Comparison of ENCODE assay signal across 8 cellular contexts in the genomic region with DNA sequence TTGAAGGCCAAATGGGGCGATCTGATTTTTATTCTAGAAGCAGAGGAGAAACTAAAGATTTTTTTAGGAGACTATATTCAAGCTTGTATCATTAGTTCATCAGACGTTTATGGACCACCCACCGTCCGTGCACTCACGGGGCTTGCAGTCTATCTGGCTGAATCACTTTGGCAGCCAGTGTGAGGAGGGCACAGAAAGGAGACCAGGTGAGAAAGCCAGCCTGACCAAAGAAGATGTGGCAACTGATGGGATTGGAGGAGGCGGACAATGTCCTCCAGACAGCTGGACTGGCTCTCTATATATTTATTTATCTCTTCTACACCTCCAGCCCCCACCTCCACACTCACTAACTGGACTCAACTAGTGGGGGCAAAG. TPM values are rescaled to one million over a fixed set of nuclear protein-coding genes. Genes with fewer than 3 reads are reported as not detected.
DNase-seq lines count a peak whose midpoint lies in the region; ATAC-seq, FAIRE-seq and TF ChIP-seq lines count a peak whose summit lies in the region.

No MANE protein-coding gene starts in this region.

- intact Hi-C loops in spleen (cut with DNase I; ENCODE audit: low total_unique reads), result no loop called here

- no peak overlapping the region for H2BK12ac ChIP-seq in H9 (ENCODE audit: insufficient read length, low read depth, low read length)

- H2AFZ ChIP-seq in H9 (ENCODE audit: low read length) (no peak overlapping the region), hepatocyte (peak overlapping the region; percentile 84)

- no peak overlapping the region for H2BK15ac ChIP-seq in H9 (ENCODE audit: low read depth, low read length)

- no peak overlapping the region for H3K4ac ChIP-seq in H9 (ENCODE audit: low read depth, low read length)

- DNase-seq in H9 (no peak), hepatocyte (ENCODE audit: low spot score) (no peak), spleen (no peak), NCI-H524 treated with DMSO at 0.1 percent for 48 hours (lab: John Stamatoyannopoulos, UW) (no peak), DMS79 (lab: John Stamatoyannopoulos, UW) (no peak), frontal cortex (ENCODE audit: low spot score in 2 of 2) (no peak)

- no peaks in the 10 kb centered on the region for H3K79me1 ChIP-seq in H9 (ENCODE audit: insufficient read depth, low read depth, low read length, poor library complexity, severe bottlenecking)

- H3K36me3 ChIP-seq in hepatocyte (replicated peaks; ENCODE audit: insufficient read depth, low read depth) (no peaks in the 10 kb centered on the region), spleen (peaks cover 6 to 34% (median 17%) of the 10 kb centered on the region in 6 donors)

- H3K14ac ChIP-seq in H9 (ENCODE audit: insufficient read depth, low read length), result no peak overlapping the region

- H3K27me3 ChIP-seq in H9 (ENCODE audit: insufficient read depth, low read length) (no peaks in the 10 kb centered on the region), hepatocyte (no peaks in the 10 kb centered on the region), spleen (replicated peaks in 1 of 7) (no peaks in the 10 kb centered on the region)

- no peaks in the 10 kb centered on the region; the same call in 1 of the 2 replicates for H3K79me2 ChIP-seq in H9 (ENCODE audit: insufficient read depth, low read length)
- H3K79me2 ChIP-seq in hepatocyte, result peaks cover 43% of the 10 kb centered on the region

- no peaks in the 10 kb centered on the region for H3K9me2 ChIP-seq in hepatocyte (replicated peaks; ENCODE audit: insufficient read depth)

- peak overlapping the region; percentile 2 to 96 (median 44); a peak in 6 of 7 replicates for H3K27ac Mint-ChIP-seq in H9

- H3K23me2 ChIP-seq in H9 (ENCODE audit: insufficient read length, low read depth, low read length, poor library complexity, severe bottlenecking), result peaks cover 15% of the 10 kb centered on the region

- ATAC-seq in HG03342 (IDR thresholded peaks at IDR 0.05; ENCODE audit: unreplicated experiment), result no peak

- H3K27ac ChIP-seq in H9 (ENCODE audit: insufficient read length, low read depth, low read length) (no peak overlapping the region), VCaP (peak overlapping the region; percentile 91), hepatocyte (peak overlapping the region; percentile 99), spleen (peak overlapping the region; percentile 92 to 99 (median 98))

- no peak overlapping the region for H3T11ph ChIP-seq in H9 (ENCODE audit: low read length)

- peak overlapping the region; percentile 55 for H3K9ac ChIP-seq in H9 (ENCODE audit: extremely low read depth, insufficient read length, low read length)

- no peaks in the 10 kb centered on the region for H3K27me3 Mint-ChIP-seq in H9 (ENCODE audit: low read depth)

- peaks cover 23 to 36% of the 10 kb centered on the region in 2 experiments for H3K4me1 Mint-ChIP-seq in H9

- peaks cover 13 to 17% (median 17%) of the 10 kb centered on the region in 3 experiments; a peak in 6 of 7 replicates for H3K36me3 Mint-ChIP-seq in H9 (ENCODE audit: insufficient read depth in 1 of 3, low read depth in 3 of 3)

- no peak for TF ChIP-seq POLR2A in spleen (IDR thresholded peaks at IDR 0.05)

- no peak overlapping the region for H2BK5ac ChIP-seq in H9 (ENCODE audit: insufficient read length, low read length)

- no peak overlapping the region for H4K91ac ChIP-seq in H9 (ENCODE audit: insufficient read length, low read depth, low read length)

- TF ChIP-seq CTCF in H9 (conservative IDR thresholded peaks at IDR 0.05) (no peak), VCaP (conservative IDR thresholded peaks at IDR 0.05) (no peak), hepatocyte (IDR thresholded peaks at IDR 0.05; ENCODE audit: poor library complexity) (no peak), spleen (IDR thresholded peaks at IDR 0.05 in 8 of 11, conservative IDR thresholded peaks at IDR 0.05 in 3 of 11) (no peak)

- H2BK120ac ChIP-seq in H9 (ENCODE audit: low read depth, low read length, poor library complexity, severe bottlenecking), result no peak overlapping the region

- no peak overlapping the region for H4K8ac ChIP-seq in H9 (replicated peaks; ENCODE audit: insufficient read length, low read depth, low read length)

- no peaks in the 10 kb centered on the region for H3K9me3 Mint-ChIP-seq in H9

- H3K9me3 ChIP-seq in H9 (ENCODE audit: control insufficient read depth, low read depth, low read length) (no peaks in the 10 kb centered on the region), hepatocyte (ENCODE audit: low read depth) (no peaks in the 10 kb centered on the region), spleen (no peaks in the 10 kb centered on the region)

- no CpG with 5 or more reads among the region's 6 CpGs for WGBS in H9 (ENCODE audit: extremely low coverage, insufficient read length, low lambda C conversion rate)
- 21% methylated on average over 6 of the region's 6 CpGs for WGBS in hepatocyte (ENCODE audit: low lambda C conversion rate, missing lambda C conversion rate)
- WGBS in spleen, 5 donors, result 13 to 18% (median 16%) methylated on average over 6 of the region's 6 CpGs

- no peak overlapping the region for H2AK5ac ChIP-seq in H9 (ENCODE audit: insufficient read length, low read length)

- FAIRE-seq in frontal cortex (lab: Jason Lieb, UNC), result no peak

- H3K23ac ChIP-seq in H9 (ENCODE audit: insufficient read length, low read depth, low read length), result no peak overlapping the region

- no peak overlapping the region for H3K56ac ChIP-seq in H9 (ENCODE audit: insufficient read length, low read depth, low read length)

- H4K5ac ChIP-seq in H9 (ENCODE audit: insufficient read length, low read depth, low read length), result no peak overlapping the region

- H4K20me1 ChIP-seq in H9 (ENCODE audit: control insufficient read depth, insufficient read depth, insufficient read length), result no peaks in the 10 kb centered on the region
- H4K20me1 ChIP-seq in hepatocyte (ENCODE audit: insufficient read depth, poor library complexity, severe bottlenecking), result peaks cover 3% of the 10 kb centered on the region

- no peak overlapping the region for H2BK20ac ChIP-seq in H9 (ENCODE audit: low read depth, low read length, poor library complexity, severe bottlenecking)

- H3K4me3 ChIP-seq in hepatocyte (peak overlapping the region; percentile 75), spleen (peak overlapping the region; percentile 69 to 96 (median 80))

- H3K18ac ChIP-seq in H9 (ENCODE audit: insufficient read length, low read depth, low read length), result no peak overlapping the region

- H3K4me1 ChIP-seq in H9 (ENCODE audit: insufficient read depth, low read length) (no peaks in the 10 kb centered on the region; the same call in 1 of the 2 replicates), hepatocyte (ENCODE audit: insufficient read depth) (peaks cover 14% of the 10 kb centered on the region), spleen (peaks cover 16 to 83% (median 41%) of the 10 kb centered on the region in 6 donors)

- peak overlapping the region; percentile 45 for H3K4me2 ChIP-seq in H9 (ENCODE audit: insufficient read depth, insufficient read length, low read length)
- H3K4me2 ChIP-seq in hepatocyte, result peak overlapping the region; percentile 96

- peak overlapping the region; percentile 69 to 83 for H3K4me3 Mint-ChIP-seq in H9

RNA-seq across cellular contexts. Expression of gene ELOVL1, which starts 0.8 kb away (rescaled TPM):
- 20.7 and 21.6 TPM in 2 replicates for total RNA-seq in H9 (2021)
- total RNA-seq in hepatocyte, result 90.8 and 92.4 TPM in 2 replicates
- polyA plus RNA-seq in hepatocyte, result 175 and 185 TPM in 2 replicates
- total RNA-seq in spleen, result 10 to 100 TPM; 42.9 to 78.7 (median 54.1) TPM
- 10 to 100 TPM; 38.7 to 55.5 (median 43.2) TPM for polyA plus RNA-seq in spleen
- 6.9 TPM for total RNA-seq in frontal cortex

RNA-seq across cellular contexts. Expression of gene CDC20, which starts 9.9 kb away (rescaled TPM):
- total RNA-seq in H9 (2021) (246 and 251 TPM in 2 replicates), hepatocyte (12.2 and 13.6 TPM in 2 replicates), spleen (10 to 100 TPM in 4 of 7 donors, 1 to 10 TPM in 3; 3.8 to 18.4 (median 12.5) TPM), frontal cortex (4.9 TPM)
- polyA plus RNA-seq in hepatocyte (19.7 and 21.5 TPM in 2 replicates), spleen (10 to 100 TPM in 1 of 3 donors, 1 to 10 TPM in 2; 2.1 to 25.9 (median 7.0) TPM)

RNA-seq across cellular contexts. Expression of gene MED8, which starts 21.0 kb away (rescaled TPM):
- total RNA-seq in H9 (2021) (19.1 and 23.0 TPM in 2 replicates), hepatocyte (58.6 and 60.6 TPM in 2 replicates), spleen (10 to 100 TPM; 24.8 to 38.3 (median 30.5) TPM), frontal cortex (22.8 TPM)
- polyA plus RNA-seq in hepatocyte (68.3 and 70.4 TPM in 2 replicates), spleen (10 to 100 TPM; 18.3 to 23.8 (median 22.3) TPM)

RNA-seq across cellular contexts. Expression of gene SZT2, which starts 21.1 kb away (rescaled TPM):
- total RNA-seq in H9 (2021) (14.8 and 16.8 TPM in 2 replicates), hepatocyte (13.7 and 18.8 TPM in 2 replicates), spleen (100 to 1,000 TPM in 3 of 7 donors, 10 to 100 TPM in 4; 64.7 to 115 (median 75.7) TPM), frontal cortex (19.2 TPM)
- polyA plus RNA-seq in hepatocyte (13.8 and 14.8 TPM in 2 replicates), spleen (10 to 100 TPM in 2 of 3 donors, 1 to 10 TPM in 1; 9.4 to 35.6 (median 16.7) TPM)

RNA-seq across cellular contexts. Expression of gene MPL, which starts 31.0 kb away (rescaled TPM):
- total RNA-seq in H9 (2021) (0.35 TPM in 1 of 2 replicates, not detected in the other), hepatocyte (not detected in 2 replicates), spleen (1 to 10 TPM in 4 of 7 donors, under 1 TPM in 2, not detected in 1; 0.47 to 2.2 (median 1.3) TPM), frontal cortex (not detected)
- polyA plus RNA-seq in hepatocyte (0.16 and 0.54 TPM in 2 replicates), spleen (not detected)

Comparison
In these comparisons a context has a peak if more than half of its experiments do, and no peak if none do; other contexts are left out.
1. RNA of gene CDC20, which starts 9.9 kb away (total RNA-seq): 246 to 251 TPM in H9; 12.2 to 13.6 TPM in hepatocyte, 3.8 to 18.4 TPM in spleen and 4.9 TPM in frontal cortex (single experiment); every median in the first group is over 10 times any median in the second.